Comparison of ENCODE assay signal across 2 cellular contexts in the genomic region with DNA sequence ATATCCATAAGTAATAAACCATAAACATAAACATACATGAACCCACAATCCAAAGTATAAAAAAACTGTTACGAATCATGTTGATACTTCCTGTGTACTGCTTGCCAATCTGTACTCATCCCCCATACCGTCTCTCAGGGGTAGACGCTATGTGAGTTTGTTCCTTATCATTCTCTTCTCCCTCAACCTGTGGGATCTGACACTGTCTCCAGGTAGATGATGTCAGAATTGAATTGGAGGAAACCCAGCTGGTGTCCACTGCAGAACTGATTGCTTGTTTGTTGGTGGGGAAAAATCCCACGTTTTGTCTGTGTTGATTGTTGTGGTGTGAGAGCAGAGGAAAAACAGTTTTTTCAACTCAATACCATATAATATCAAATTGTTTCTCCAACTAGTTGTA.
TF ChIP-seq lines count a peak whose summit lies in the region.

No MANE protein-coding gene starts in this region.

TF ChIP-seq in GM23338, 12 proteins besides CTCF, POLR2A, EP300 and RAD21 (continued from another document):
- TF ChIP-seq, protein P1, sequence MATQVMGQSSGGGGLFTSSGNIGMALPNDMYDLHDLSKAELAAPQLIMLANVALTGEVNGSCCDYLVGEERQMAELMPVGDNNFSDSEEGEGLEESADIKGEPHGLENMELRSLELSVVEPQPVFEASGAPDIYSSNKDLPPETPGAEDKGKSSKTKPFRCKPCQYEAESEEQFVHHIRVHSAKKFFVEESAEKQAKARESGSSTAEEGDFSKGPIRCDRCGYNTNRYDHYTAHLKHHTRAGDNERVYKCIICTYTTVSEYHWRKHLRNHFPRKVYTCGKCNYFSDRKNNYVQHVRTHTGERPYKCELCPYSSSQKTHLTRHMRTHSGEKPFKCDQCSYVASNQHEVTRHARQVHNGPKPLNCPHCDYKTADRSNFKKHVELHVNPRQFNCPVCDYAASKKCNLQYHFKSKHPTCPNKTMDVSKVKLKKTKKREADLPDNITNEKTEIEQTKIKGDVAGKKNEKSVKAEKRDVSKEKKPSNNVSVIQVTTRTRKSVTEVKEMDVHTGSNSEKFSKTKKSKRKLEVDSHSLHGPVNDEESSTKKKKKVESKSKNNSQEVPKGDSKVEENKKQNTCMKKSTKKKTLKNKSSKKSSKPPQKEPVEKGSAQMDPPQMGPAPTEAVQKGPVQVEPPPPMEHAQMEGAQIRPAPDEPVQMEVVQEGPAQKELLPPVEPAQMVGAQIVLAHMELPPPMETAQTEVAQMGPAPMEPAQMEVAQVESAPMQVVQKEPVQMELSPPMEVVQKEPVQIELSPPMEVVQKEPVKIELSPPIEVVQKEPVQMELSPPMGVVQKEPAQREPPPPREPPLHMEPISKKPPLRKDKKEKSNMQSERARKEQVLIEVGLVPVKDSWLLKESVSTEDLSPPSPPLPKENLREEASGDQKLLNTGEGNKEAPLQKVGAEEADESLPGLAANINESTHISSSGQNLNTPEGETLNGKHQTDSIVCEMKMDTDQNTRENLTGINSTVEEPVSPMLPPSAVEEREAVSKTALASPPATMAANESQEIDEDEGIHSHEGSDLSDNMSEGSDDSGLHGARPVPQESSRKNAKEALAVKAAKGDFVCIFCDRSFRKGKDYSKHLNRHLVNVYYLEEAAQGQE (IDR thresholded peaks at IDR 0.05; ENCODE audit: unreplicated experiment) = no peak
- TF ChIP-seq CREB1 (CRISPR knock-in tag; IDR thresholded peaks at IDR 0.05; ENCODE audit: low read depth) (no peak), STAT1 (IDR thresholded peaks at IDR 0.05; ENCODE audit: unreplicated experiment) (no peak), ZNF114 (CRISPR knock-in tag; IDR thresholded peaks at IDR 0.05) (no peak), JUNB (IDR thresholded peaks at IDR 0.05; ENCODE audit: unreplicated experiment) (no peak), EZH2phosphoT487 (IDR thresholded peaks at IDR 0.05; ENCODE audit: unreplicated experiment) (no peak), ZNF331 (CRISPR knock-in tag; IDR thresholded peaks at IDR 0.05; ENCODE audit: low read depth) (no peak)
- TF ChIP-seq, protein P2, sequence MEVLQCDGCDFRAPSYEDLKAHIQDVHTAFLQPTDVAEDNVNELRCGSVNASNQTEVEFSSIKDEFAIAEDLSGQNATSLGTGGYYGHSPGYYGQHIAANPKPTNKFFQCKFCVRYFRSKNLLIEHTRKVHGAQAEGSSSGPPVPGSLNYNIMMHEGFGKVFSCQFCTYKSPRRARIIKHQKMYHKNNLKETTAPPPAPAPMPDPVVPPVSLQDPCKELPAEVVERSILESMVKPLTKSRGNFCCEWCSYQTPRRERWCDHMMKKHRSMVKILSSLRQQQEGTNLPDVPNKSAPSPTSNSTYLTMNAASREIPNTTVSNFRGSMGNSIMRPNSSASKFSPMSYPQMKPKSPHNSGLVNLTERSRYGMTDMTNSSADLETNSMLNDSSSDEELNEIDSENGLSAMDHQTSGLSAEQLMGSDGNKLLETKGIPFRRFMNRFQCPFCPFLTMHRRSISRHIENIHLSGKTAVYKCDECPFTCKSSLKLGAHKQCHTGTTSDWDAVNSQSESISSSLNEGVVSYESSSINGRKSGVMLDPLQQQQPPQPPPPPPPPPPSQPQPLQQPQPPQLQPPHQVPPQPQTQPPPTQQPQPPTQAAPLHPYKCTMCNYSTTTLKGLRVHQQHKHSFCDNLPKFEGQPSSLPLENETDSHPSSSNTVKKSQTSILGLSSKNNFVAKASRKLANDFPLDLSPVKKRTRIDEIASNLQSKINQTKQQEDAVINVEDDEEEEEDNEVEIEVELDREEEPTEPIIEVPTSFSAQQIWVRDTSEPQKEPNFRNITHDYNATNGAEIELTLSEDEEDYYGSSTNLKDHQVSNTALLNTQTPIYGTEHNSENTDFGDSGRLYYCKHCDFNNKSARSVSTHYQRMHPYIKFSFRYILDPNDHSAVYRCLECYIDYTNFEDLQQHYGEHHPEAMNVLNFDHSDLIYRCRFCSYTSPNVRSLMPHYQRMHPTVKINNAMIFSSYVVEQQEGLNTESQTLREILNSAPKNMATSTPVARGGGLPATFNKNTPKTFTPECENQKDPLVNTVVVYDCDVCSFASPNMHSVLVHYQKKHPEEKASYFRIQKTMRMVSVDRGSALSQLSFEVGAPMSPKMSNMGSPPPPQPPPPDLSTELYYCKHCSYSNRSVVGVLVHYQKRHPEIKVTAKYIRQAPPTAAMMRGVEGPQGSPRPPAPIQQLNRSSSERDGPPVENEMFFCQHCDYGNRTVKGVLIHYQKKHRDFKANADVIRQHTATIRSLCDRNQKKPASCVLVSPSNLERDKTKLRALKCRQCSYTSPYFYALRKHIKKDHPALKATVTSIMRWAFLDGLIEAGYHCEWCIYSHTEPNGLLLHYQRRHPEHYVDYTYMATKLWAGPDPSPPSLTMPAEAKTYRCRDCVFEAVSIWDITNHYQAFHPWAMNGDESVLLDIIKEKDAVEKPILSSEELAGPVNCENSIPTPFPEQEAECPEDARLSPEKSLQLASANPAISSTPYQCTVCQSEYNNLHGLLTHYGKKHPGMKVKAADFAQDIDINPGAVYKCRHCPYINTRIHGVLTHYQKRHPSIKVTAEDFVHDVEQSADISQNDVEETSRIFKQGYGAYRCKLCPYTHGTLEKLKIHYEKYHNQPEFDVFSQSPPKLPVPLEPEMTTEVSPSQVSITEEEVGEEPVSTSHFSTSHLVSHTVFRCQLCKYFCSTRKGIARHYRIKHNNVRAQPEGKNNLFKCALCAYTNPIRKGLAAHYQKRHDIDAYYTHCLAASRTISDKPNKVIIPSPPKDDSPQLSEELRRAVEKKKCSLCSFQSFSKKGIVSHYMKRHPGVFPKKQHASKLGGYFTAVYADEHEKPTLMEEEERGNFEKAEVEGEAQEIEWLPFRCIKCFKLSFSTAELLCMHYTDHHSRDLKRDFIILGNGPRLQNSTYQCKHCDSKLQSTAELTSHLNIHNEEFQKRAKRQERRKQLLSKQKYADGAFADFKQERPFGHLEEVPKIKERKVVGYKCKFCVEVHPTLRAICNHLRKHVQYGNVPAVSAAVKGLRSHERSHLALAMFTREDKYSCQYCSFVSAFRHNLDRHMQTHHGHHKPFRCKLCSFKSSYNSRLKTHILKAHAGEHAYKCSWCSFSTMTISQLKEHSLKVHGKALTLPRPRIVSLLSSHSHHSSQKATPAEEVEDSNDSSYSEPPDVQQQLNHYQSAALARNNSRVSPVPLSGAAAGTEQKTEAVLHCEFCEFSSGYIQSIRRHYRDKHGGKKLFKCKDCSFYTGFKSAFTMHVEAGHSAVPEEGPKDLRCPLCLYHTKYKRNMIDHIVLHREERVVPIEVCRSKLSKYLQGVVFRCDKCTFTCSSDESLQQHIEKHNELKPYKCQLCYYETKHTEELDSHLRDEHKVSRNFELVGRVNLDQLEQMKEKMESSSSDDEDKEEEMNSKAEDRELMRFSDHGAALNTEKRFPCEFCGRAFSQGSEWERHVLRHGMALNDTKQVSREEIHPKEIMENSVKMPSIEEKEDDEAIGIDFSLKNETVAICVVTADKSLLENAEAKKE (CRISPR knock-in tag; IDR thresholded peaks at IDR 0.05) = no peak
- TF ChIP-seq, protein P3, sequence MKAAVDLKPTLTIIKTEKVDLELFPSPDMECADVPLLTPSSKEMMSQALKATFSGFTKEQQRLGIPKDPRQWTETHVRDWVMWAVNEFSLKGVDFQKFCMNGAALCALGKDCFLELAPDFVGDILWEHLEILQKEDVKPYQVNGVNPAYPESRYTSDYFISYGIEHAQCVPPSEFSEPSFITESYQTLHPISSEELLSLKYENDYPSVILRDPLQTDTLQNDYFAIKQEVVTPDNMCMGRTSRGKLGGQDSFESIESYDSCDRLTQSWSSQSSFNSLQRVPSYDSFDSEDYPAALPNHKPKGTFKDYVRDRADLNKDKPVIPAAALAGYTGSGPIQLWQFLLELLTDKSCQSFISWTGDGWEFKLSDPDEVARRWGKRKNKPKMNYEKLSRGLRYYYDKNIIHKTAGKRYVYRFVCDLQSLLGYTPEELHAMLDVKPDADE (IDR thresholded peaks at IDR 0.05) = no peak
TF ChIP-seq in GM23338: peak in this region for 0.

TF ChIP-seq in WTC11, 78 proteins besides CTCF, POLR2A, EP300 and RAD21 (continued from another document):
- TF ChIP-seq, protein P4, sequence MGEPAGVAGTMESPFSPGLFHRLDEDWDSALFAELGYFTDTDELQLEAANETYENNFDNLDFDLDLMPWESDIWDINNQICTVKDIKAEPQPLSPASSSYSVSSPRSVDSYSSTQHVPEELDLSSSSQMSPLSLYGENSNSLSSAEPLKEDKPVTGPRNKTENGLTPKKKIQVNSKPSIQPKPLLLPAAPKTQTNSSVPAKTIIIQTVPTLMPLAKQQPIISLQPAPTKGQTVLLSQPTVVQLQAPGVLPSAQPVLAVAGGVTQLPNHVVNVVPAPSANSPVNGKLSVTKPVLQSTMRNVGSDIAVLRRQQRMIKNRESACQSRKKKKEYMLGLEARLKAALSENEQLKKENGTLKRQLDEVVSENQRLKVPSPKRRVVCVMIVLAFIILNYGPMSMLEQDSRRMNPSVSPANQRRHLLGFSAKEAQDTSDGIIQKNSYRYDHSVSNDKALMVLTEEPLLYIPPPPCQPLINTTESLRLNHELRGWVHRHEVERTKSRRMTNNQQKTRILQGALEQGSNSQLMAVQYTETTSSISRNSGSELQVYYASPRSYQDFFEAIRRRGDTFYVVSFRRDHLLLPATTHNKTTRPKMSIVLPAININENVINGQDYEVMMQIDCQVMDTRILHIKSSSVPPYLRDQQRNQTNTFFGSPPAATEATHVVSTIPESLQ (CRISPR knock-in tag; IDR thresholded peaks at IDR 0.05) = no peak
- no peak for TF ChIP-seq GRHL2 (CRISPR knock-in tag; IDR thresholded peaks at IDR 0.05; ENCODE audit: insufficient replicate concordance, severe bottlenecking)
- no peak for TF ChIP-seq GABPB1 (CRISPR knock-in tag; IDR thresholded peaks at IDR 0.05)
